8 cellular contexts compared by ENCODE assay signal in genomic region chr3:186012137-186012536, GRCh38.
"Had no signal": no experiment of that assay in that cellular context is flagged by ENCODE, and none has a peak within 500 bp of the region (broad histone marks: within the 10 kb centered on the region; RNA-seq: fewer than 3 reads in every experiment).

No MANE protein-coding gene starts in this region.

- FAIRE-seq: HTR-8/SVneo had no signal

- DNase-seq: GM23248, GOT3, H7, HFFc6, KG1 had no signal

- H3K9me3 ChIP-seq: HAP-1 had no signal

- H3K4me3 ChIP-seq: GM23248, HAP-1 had no signal

- H3K36me3 ChIP-seq: HAP-1 had no signal

- H3K27ac ChIP-seq: GM23248 had no signal

- H3K4me1 ChIP-seq: HAP-1 had no signal

- H2AFZ ChIP-seq: GM23248 had no signal

- H3K9ac ChIP-seq: GM23248 had no signal

- ATAC-seq: HCT116 had no signal
